In the genomic region with DNA sequence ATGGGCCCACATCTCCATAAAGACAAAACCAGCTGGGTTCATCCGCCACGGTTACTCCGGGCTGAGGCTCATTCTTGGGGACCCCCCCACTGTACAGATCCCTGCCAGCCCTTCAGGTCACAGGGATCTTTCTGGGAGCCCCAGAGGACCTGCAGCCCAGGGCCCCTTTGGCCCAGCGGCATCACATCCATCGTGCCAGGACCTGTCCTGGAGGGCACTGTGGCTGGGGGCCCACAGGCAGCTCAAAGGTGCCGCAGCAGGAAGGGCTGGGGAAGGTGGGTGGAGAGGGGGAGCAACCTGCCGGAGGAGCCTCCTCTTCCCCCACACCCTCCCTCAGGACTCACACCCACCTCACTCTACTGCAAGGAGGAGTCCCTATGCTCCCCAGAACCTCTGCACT, we compare ENCODE assay signal across 26 cellular contexts.
A peak's percentile ranks its signal among the peaks of the same experiment; 100 is the strongest.
DNase-seq lines count a peak whose midpoint lies in the region; ATAC-seq, FAIRE-seq and TF ChIP-seq lines count a peak whose summit lies in the region.
"Had no signal": no experiment of that assay in that cellular context is flagged by ENCODE, and none has a peak within 500 bp of the region (broad histone marks: within the 10 kb centered on the region; RNA-seq: fewer than 3 reads in every experiment).

No MANE protein-coding gene starts in this region.

- DNase-seq in right atrium auricular region (ENCODE audit: low spot score) (peak; percentile 48), Right ventricle myocardium inferior (ENCODE audit: missing footprints) (no peak), H9 (no peak), esophagus muscularis mucosa (ENCODE audit: extremely low spot score) (peak; percentile 34), aorta (no peak), GM12891 (ENCODE audit: insufficient read length, low spot score) (no peak), SK-N-SH (no peak), GM20000 (ENCODE audit: low spot score) (no peak)
- DNase-seq: AML-193; BE2C; CD4-positive, alpha-beta T cell; CD8-positive, alpha-beta memory T cell; DMS 273 treated with DMSO at 0.1 percent for 48 hours; DMS53; DMS79 treated with DMSO at 0.1 percent for 48 hours; GF-D8; GOT3; H7; HFFc6 had no signal

- H4K91ac ChIP-seq in H9 (ENCODE audit: insufficient read length, low read depth, low read length), result no peak overlapping the region

- no peak overlapping the region for H3K56ac ChIP-seq in H9 (ENCODE audit: insufficient read length, low read depth, low read length)

- H3K79me2 ChIP-seq in H9 (ENCODE audit: insufficient read depth, low read length), result no peaks in the 10 kb centered on the region
- no peaks in the 10 kb centered on the region for H3K79me2 ChIP-seq in SK-N-SH (ENCODE audit: insufficient read depth)

- FAIRE-seq in GM12891 (lab: Jason Lieb, UNC), result no peak
- FAIRE-seq: A204.1, D721Med, GM19239 had no signal

- CTCF ChIA-PET in SK-N-SH (lab: Yijun Ruan, JAX), result no interaction called here

- peaks cover 16 to 22% of the 10 kb centered on the region in 2 experiments for H3K4me1 Mint-ChIP-seq in H9
- H3K4me1 Mint-ChIP-seq: CD14-positive monocyte had no signal

- H3K23ac ChIP-seq in H9 (ENCODE audit: insufficient read length, low read depth, low read length), result no peak overlapping the region

- H2AK5ac ChIP-seq in H9 (ENCODE audit: insufficient read length, low read length), result no peak overlapping the region

- 0 out of 2 replicates have a peak overlapping the region, but pooled peaks have one; percentile 20 for H3K14ac ChIP-seq in H9 (ENCODE audit: insufficient read depth, low read length)

- no peak overlapping the region for H3T11ph ChIP-seq in H9 (ENCODE audit: low read length)

- H4K20me1 ChIP-seq in H9 (ENCODE audit: control insufficient read depth, insufficient read depth, insufficient read length) (no peaks in the 10 kb centered on the region), SK-N-SH (ENCODE audit: insufficient read depth) (no peaks in the 10 kb centered on the region)
- H4K20me1 ChIP-seq: BLaER1 treated with 17β-estradiol and CSF1 and Interleukin-3, amounts not matched to agents 10 nM and 100 nM had no signal

- H3K4me1 ChIP-seq in right atrium auricular region, result no peaks in the 10 kb centered on the region
- H3K4me1 ChIP-seq in H9 (ENCODE audit: insufficient read depth, low read length), result peaks cover 7% of the 10 kb centered on the region; the same call in 1 of the 2 replicates
- H3K4me1 ChIP-seq in esophagus muscularis mucosa, result peaks cover 0 to 3% (median 1%) of the 10 kb centered on the region in 4 donors
- no peaks in the 10 kb centered on the region for H3K4me1 ChIP-seq in aorta (ENCODE audit: control insufficient read depth in 1 of 2, insufficient read depth in 2 of 2, low read length in 2 of 2)
- H3K4me1 ChIP-seq in SK-N-SH (ENCODE audit: control insufficient read depth in 1 of 2, insufficient read depth in 2 of 2, low read depth in 1 of 2, low read length in 1 of 2), result no peaks in the 10 kb centered on the region
- H3K4me1 ChIP-seq: BE2C; BLaER1 treated with 17β-estradiol and CSF1 and Interleukin-3, amounts not matched to agents 10 nM and 100 nM had no signal

- no peak overlapping the region for H2AFZ ChIP-seq in H9 (ENCODE audit: low read length)
- H2AFZ ChIP-seq in SK-N-SH (ENCODE audit: low read depth), result no peak overlapping the region

- H3K9ac ChIP-seq in H9 (ENCODE audit: extremely low read depth, insufficient read length, low read length) (no peak overlapping the region), SK-N-SH (no peak overlapping the region)
- H3K9ac ChIP-seq: BLaER1 treated with 17β-estradiol and CSF1 and Interleukin-3, amounts not matched to agents 10 nM and 100 nM had no signal

- TF ChIP-seq RAD21 in SK-N-SH (IDR thresholded peaks at IDR 0.05; ENCODE audit: low read length), result no peak

- TF ChIP-seq POLR2A in esophagus muscularis mucosa (IDR thresholded peaks at IDR 0.05; ENCODE audit: low read depth) (no peak), GM12891 (IDR thresholded peaks at IDR 0.05; ENCODE audit: low read depth, low read length) (no peak)

- no peaks in the 10 kb centered on the region for H3K9me3 ChIP-seq in right atrium auricular region
- H3K9me3 ChIP-seq in H9 (ENCODE audit: control insufficient read depth, low read depth, low read length), result no peaks in the 10 kb centered on the region
- no peaks in the 10 kb centered on the region for H3K9me3 ChIP-seq in esophagus muscularis mucosa
- H3K9me3 ChIP-seq in aorta (ENCODE audit: control insufficient read depth, low read length), result no peaks in the 10 kb centered on the region
- no peaks in the 10 kb centered on the region for H3K9me3 ChIP-seq in SK-N-SH
- H3K9me3 ChIP-seq: BE2C had no signal

- H3K27ac ChIP-seq in right atrium auricular region (no peak overlapping the region), H9 (ENCODE audit: insufficient read length, low read depth, low read length) (no peak overlapping the region), esophagus muscularis mucosa (replicated peaks in 1 of 4) (no peak overlapping the region), aorta (ENCODE audit: low read depth in 1 of 2, low read length in 2 of 2) (no peak overlapping the region), SK-N-SH (ENCODE audit: low read depth in 2 of 2, low read length in 1 of 2) (no peak overlapping the region)
- H3K27ac ChIP-seq: 22Rv1; BLaER1 treated with 17β-estradiol and CSF1 and Interleukin-3, amounts not matched to agents 10 nM and 100 nM had no signal

- H2BK20ac ChIP-seq in H9 (ENCODE audit: low read depth, low read length, poor library complexity, severe bottlenecking), result no peak overlapping the region

- H3K4me2 ChIP-seq in H9 (ENCODE audit: insufficient read depth, insufficient read length, low read length), result no peak overlapping the region
- H3K4me2 ChIP-seq in SK-N-SH, result no peak overlapping the region
- H3K4me2 ChIP-seq: BLaER1 treated with 17β-estradiol and CSF1 and Interleukin-3, amounts not matched to agents 10 nM and 100 nM had no signal

- WGBS in H9 (ENCODE audit: extremely low coverage, insufficient read length, low lambda C conversion rate), result no CpG with 5 or more reads among the region's 7 CpGs
- 85% methylated on average over 4 of the region's 7 CpGs for WGBS in esophagus muscularis mucosa
- WGBS in aorta, 2 donors, result 93 to 94% methylated on average over 5 to 7 of the region's 7 CpGs
- 88% methylated on average over 4 of the region's 7 CpGs for WGBS in SK-N-SH (ENCODE audit: low lambda C conversion rate)

- H3K4ac ChIP-seq in H9 (ENCODE audit: low read depth, low read length), result no peak overlapping the region

- no peak overlapping the region for H2BK120ac ChIP-seq in H9 (ENCODE audit: low read depth, low read length, poor library complexity, severe bottlenecking)

- peaks cover 0 to under 1% of the 10 kb centered on the region in 2 experiments; a peak in 2 of 5 replicates for H3K9me3 Mint-ChIP-seq in H9
- H3K9me3 Mint-ChIP-seq: CD4-positive, alpha-beta T cell; CD8-positive, alpha-beta memory T cell; HFFc6 had no signal

- no peak for ATAC-seq in Right ventricle myocardium inferior
- ATAC-seq in aorta (ENCODE audit: low FRiP score), result peak; percentile 31
- ATAC-seq: HCT116 had no signal

- H2BK12ac ChIP-seq in H9 (ENCODE audit: insufficient read length, low read depth, low read length), result no peak overlapping the region

- no peak overlapping the region for H4K8ac ChIP-seq in H9 (replicated peaks; ENCODE audit: insufficient read length, low read depth, low read length)

- H3K9me2 ChIP-seq in SK-N-SH, result no peaks in the 10 kb centered on the region

- H3K4me3 ChIP-seq in right atrium auricular region (no peak overlapping the region), esophagus muscularis mucosa (no peak overlapping the region), aorta (ENCODE audit: low read length in 2 of 2) (no peak overlapping the region), SK-N-SH (ENCODE audit: low read depth in 2 of 2, low read length in 1 of 2) (no peak overlapping the region)
- H3K4me3 ChIP-seq: BLaER1 treated with 17β-estradiol and CSF1 and Interleukin-3, amounts not matched to agents 10 nM and 100 nM had no signal

- H3K79me1 ChIP-seq in H9 (ENCODE audit: insufficient read depth, low read depth, low read length, poor library complexity, severe bottlenecking), result no peaks in the 10 kb centered on the region

- H3K27me3 Mint-ChIP-seq in H9 (ENCODE audit: low read depth), result peaks cover 1% of the 10 kb centered on the region; the same call in 1 of the 2 replicates
- H3K27me3 Mint-ChIP-seq: CD4-positive, alpha-beta T cell had no signal

- H3K36me3 ChIP-seq in right atrium auricular region, result no peaks in the 10 kb centered on the region
- H3K36me3 ChIP-seq in esophagus muscularis mucosa, result no peaks in the 10 kb centered on the region
- no peaks in the 10 kb centered on the region for H3K36me3 ChIP-seq in aorta (ENCODE audit: control insufficient read depth in 1 of 2, insufficient read depth in 2 of 2, low read length in 1 of 2)
- H3K36me3 ChIP-seq in SK-N-SH (replicated peaks in 1 of 2; ENCODE audit: control insufficient read depth in 1 of 2, insufficient read depth in 2 of 2, low read length in 1 of 2), result no peaks in the 10 kb centered on the region
- H3K36me3 ChIP-seq: BE2C; BLaER1 treated with 17β-estradiol and CSF1 and Interleukin-3, amounts not matched to agents 10 nM and 100 nM had no signal

- H4K5ac ChIP-seq in H9 (ENCODE audit: insufficient read length, low read depth, low read length), result no peak overlapping the region

- H3K27me3 ChIP-seq in right atrium auricular region (no peaks in the 10 kb centered on the region), H9 (ENCODE audit: insufficient read depth, low read length) (no peaks in the 10 kb centered on the region), esophagus muscularis mucosa (no peaks in the 10 kb centered on the region), aorta (ENCODE audit: control insufficient read depth in 1 of 2, insufficient read depth in 2 of 2, low read length in 1 of 2) (no peaks in the 10 kb centered on the region), SK-N-SH (ENCODE audit: insufficient read depth) (no peaks in the 10 kb centered on the region)
- H3K27me3 ChIP-seq: BE2C; BLaER1 treated with 17β-estradiol and CSF1 and Interleukin-3, amounts not matched to agents 10 nM and 100 nM had no signal

- no peaks in the 10 kb centered on the region for H3F3A ChIP-seq in SK-N-SH (replicated peaks; ENCODE audit: insufficient read depth)

- TF ChIP-seq EP300 in esophagus muscularis mucosa (IDR thresholded peaks at IDR 0.05) (no peak), SK-N-SH (IDR thresholded peaks at IDR 0.05; ENCODE audit: borderline replicate concordance in 1 of 2, low read depth in 1 of 2, low read length in 1 of 2) (no peak)

- H2BK15ac ChIP-seq in H9 (ENCODE audit: low read depth, low read length), result no peak overlapping the region

- POLR2A ChIA-PET in SK-N-SH (lab: Yijun Ruan, JAX), result no interaction called here

- no peak overlapping the region for H3K4me3 Mint-ChIP-seq in H9
- H3K4me3 Mint-ChIP-seq: CD14-positive monocyte; CD4-positive, alpha-beta T cell; CD8-positive, alpha-beta memory T cell; HFFc6 had no signal

- H3K36me3 Mint-ChIP-seq in H9 (ENCODE audit: insufficient read depth in 1 of 3, low read depth in 3 of 3), result no peaks in the 10 kb centered on the region
- H3K36me3 Mint-ChIP-seq: CD14-positive monocyte; CD8-positive, alpha-beta memory T cell had no signal

- intact Hi-C loops in Right ventricle myocardium inferior (cut with DNase I), result no loop called here
- intact Hi-C loops in esophagus muscularis mucosa (cut with DNase I), result no loop called here
- intact Hi-C loops in aorta (cut with DNase I), result no loop called here

- no peak overlapping the region for H2BK5ac ChIP-seq in H9 (ENCODE audit: insufficient read length, low read length)

- no peak overlapping the region for H3K18ac ChIP-seq in H9 (ENCODE audit: insufficient read length, low read depth, low read length)

- H3K27ac Mint-ChIP-seq in H9, result no peak overlapping the region
- H3K27ac Mint-ChIP-seq: CD14-positive monocyte; CD4-positive, alpha-beta T cell; CD8-positive, alpha-beta memory T cell; HFFc6 had no signal

- TF ChIP-seq CTCF in right atrium auricular region (IDR thresholded peaks at IDR 0.05) (no peak), H9 (conservative IDR thresholded peaks at IDR 0.05) (no peak), esophagus muscularis mucosa (IDR thresholded peaks at IDR 0.05) (no peak), SK-N-SH (IDR thresholded peaks at IDR 0.05) (no peak), GM20000 (IDR thresholded peaks at IDR 0.05; ENCODE audit: extremely low read depth, missing control alignments) (no peak)

- H3K23me2 ChIP-seq in H9 (ENCODE audit: insufficient read length, low read depth, low read length, poor library complexity, severe bottlenecking), result no peaks in the 10 kb centered on the region

Comparison
In these comparisons a context has a peak if more than half of its experiments do, and no peak if none do; other contexts are left out.
1. DNase-seq: peak in right atrium auricular region (single experiment) and esophagus muscularis mucosa (single experiment); none in Right ventricle myocardium inferior (single experiment), H9 (single experiment), aorta (0 of 2), GM12891 (single experiment), SK-N-SH (single experiment) and GM20000 (single experiment).